In genomic region chr20:49721326-49721725, GRCh38 we compare ENCODE assay signal across 4 cellular contexts. TPM values are rescaled to one million over a fixed set of nuclear protein-coding genes. Genes with fewer than 3 reads are reported as not detected.
DNase-seq lines count a peak whose midpoint lies in the region; ATAC-seq, FAIRE-seq and TF ChIP-seq lines count a peak whose summit lies in the region.
"Not testable (repeated sequence)": the region's sequence is repeated elsewhere in the genome, so short reads cannot be mapped to it uniquely, and the experiment has no call there.

No MANE protein-coding gene starts in this region.

- TF ChIP-seq RAD21 in HepG2 (CRISPR knock-in tag; IDR thresholded peaks at IDR 0.05) = not testable (repeated sequence)

- not testable (repeated sequence) for TF ChIP-seq EP300 in HepG2 (IDR thresholded peaks at IDR 0.05; ENCODE audit: low read depth in 2 of 2, low read length in 2 of 2); HepG2 (CRISPR knock-in tag; IDR thresholded peaks at IDR 0.05; ENCODE audit: borderline replicate concordance)

- H3K27me3 ChIP-seq in RWPE2 (ENCODE audit: insufficient read depth, poor library complexity, severe bottlenecking); HepG2 (ENCODE audit: control insufficient read depth in 1 of 2, insufficient read depth in 2 of 2, low read length in 2 of 2); neural progenitor cell: not testable (repeated sequence)

- intact Hi-C loops in HepG2 (cut with micrococcal nuclease; ENCODE audit: unreplicated experiment) = not testable (repeated sequence)

- peaks cover 13% of the 10 kb centered on the region for H3F3A ChIP-seq in neural progenitor cell (ENCODE audit: low read depth)

- not testable (repeated sequence) for TF ChIP-seq CTCF in RWPE2 (IDR thresholded peaks at IDR 0.05; ENCODE audit: poor library complexity, severe bottlenecking); HepG2 (CRISPR knock-in tag; IDR thresholded peaks at IDR 0.05); neural progenitor cell (IDR thresholded peaks at IDR 0.05)

- POLR2A ChIA-PET in HepG2 (lab: Yijun Ruan, JAX) = interaction anchor here (0.6 to 0.7 kb wide), 2 partner anchors 30 to 78 kb away, joined by 3 to 5 read pairs; no protein-coding TSS in a partner anchor

- not testable (repeated sequence) for H4K20me1 ChIP-seq in HepG2 (ENCODE audit: insufficient read depth, low read length); neural progenitor cell (ENCODE audit: low read depth)

- H3K4me2 ChIP-seq in HepG2 (ENCODE audit: low read depth, low read length); neural progenitor cell: not testable (repeated sequence)

- H2AFZ ChIP-seq in HepG2 (ENCODE audit: low read length); neural progenitor cell (replicated peaks): not testable (repeated sequence)

- H3K4me3 ChIP-seq in RWPE2 (ENCODE audit: severe bottlenecking); HepG2 (replicated peaks in 1 of 3; ENCODE audit: insufficient read depth in 1 of 3, low read depth in 2 of 3, low read length in 3 of 3); neural progenitor cell: not testable (repeated sequence)

- BruUV-seq in HepG2 (replicated peaks; lab: Mats Ljungman, UMichigan) = not testable (repeated sequence)

- H3K36me3 ChIP-seq in RWPE2 (ENCODE audit: low read depth); HepG2 (replicated peaks in 1 of 2; ENCODE audit: control insufficient read depth in 1 of 2, insufficient read depth in 2 of 2, low read length in 2 of 2); neural progenitor cell: not testable (repeated sequence)

- H3K27me3 Mint-ChIP-seq in neural progenitor cell (ENCODE audit: insufficient read depth, low read depth) = not testable (repeated sequence)

- DNase-seq in RWPE2 (ENCODE audit: low spot score) = peak; percentile 55
- not testable (repeated sequence) for DNase-seq in HepG2 (ENCODE audit: low spot score); neural progenitor cell (ENCODE audit: low spot score)
- DNase-seq in mesenteric fat pad (ENCODE audit: low spot score) = peak; percentile 47

- not testable (repeated sequence) for FAIRE-seq in HepG2 (lab: Jason Lieb, UNC)

- peaks cover 18% of the 10 kb centered on the region for H3K4me1 Mint-ChIP-seq in neural progenitor cell

- not testable (repeated sequence) for H3K9me3 Mint-ChIP-seq in neural progenitor cell

- not testable (repeated sequence) for H3K36me3 Mint-ChIP-seq in neural progenitor cell

- CTCF ChIA-PET in HepG2 (lab: Yijun Ruan, JAX; ENCODE audit: low intra/inter-chr PET ratio, low total read pairs) = not testable (repeated sequence)

- not testable (repeated sequence) for ATAC-seq in RWPE2 (ENCODE audit: low read depth); HepG2

- H3K4me1 ChIP-seq in RWPE2 (ENCODE audit: insufficient read depth, poor library complexity, severe bottlenecking); neural progenitor cell: not testable (repeated sequence)
- H3K4me1 ChIP-seq in HepG2 (ENCODE audit: insufficient read depth, low read length) = peaks cover 34% of the 10 kb centered on the region

- peak overlapping the region; percentile 5 for H3K27ac Mint-ChIP-seq in neural progenitor cell

- not testable (repeated sequence) for TF ChIP-seq POLR2A in HepG2 (IDR thresholded peaks at IDR 0.05; ENCODE audit: insufficient read depth in 1 of 2, low read depth in 2 of 2, low read length in 2 of 2)

- H3K9me3 ChIP-seq in RWPE2 (ENCODE audit: severe bottlenecking); HepG2 (ENCODE audit: low read length); neural progenitor cell (ENCODE audit: low read depth): not testable (repeated sequence)

- WGBS in HepG2 (ENCODE audit: low lambda C conversion rate) = 67% methylated on average over 12 of the region's 12 CpGs

- H3K4me3 Mint-ChIP-seq in neural progenitor cell = not testable (repeated sequence)

- in situ Hi-C loops in HepG2 (cut with HindIII; ENCODE audit: extremely low pct_ligation_motif_present, low pct_unique_long_range_greater_than_20kb) = not testable (repeated sequence)

- H3K27ac ChIP-seq in RWPE2 (ENCODE audit: poor library complexity, severe bottlenecking); HepG2 (ENCODE audit: extremely low read length, insufficient read depth, low read length); neural progenitor cell: not testable (repeated sequence)

- H3K9ac ChIP-seq in HepG2 (ENCODE audit: insufficient read depth, low read depth, low read length); neural progenitor cell: not testable (repeated sequence)

- not testable (repeated sequence) for H3K79me2 ChIP-seq in HepG2 (ENCODE audit: insufficient read depth, low read length); neural progenitor cell (ENCODE audit: low read depth)

TF ChIP-seq in HepG2, 621 proteins besides CTCF, POLR2A, EP300 and RAD21:
- TF ChIP-seq CREB1 (IDR thresholded peaks at IDR 0.05) = not testable (repeated sequence)
- TF ChIP-seq CREB1 (CRISPR knock-in tag; IDR thresholded peaks at IDR 0.05) = 0 out of 2 replicates have a peak, but pooled peaks have one; percentile 16

RNA-seq across cellular contexts. Expression of gene B4GALT5, which starts 7.6 kb away (rescaled TPM):
- total RNA-seq in HepG2 (2016; rRNA removed; fragmentation: Illumina TruSeq; extraction: Trizol) = 26.7 and 30.9 TPM in 2 replicates
- total RNA-seq in HepG2 (2016; cell fraction: cytosol; rRNA removed; fragmentation: Illumina TruSeq; extraction: Trizol; ENCODE audit: low read depth) = 8.0 and 8.5 TPM in 2 replicates
- total RNA-seq in HepG2 (2016; cell fraction: insoluble cytoplasmic fraction; rRNA removed; fragmentation: Illumina TruSeq; extraction: Trizol) = 22.9 and 29.9 TPM in 2 replicates
- total RNA-seq in HepG2 (2016; cell fraction: membrane; rRNA removed; fragmentation: Illumina TruSeq; extraction: Trizol) = 33.9 and 36.1 TPM in 2 replicates
- 27.2 and 29.5 TPM in 2 replicates for total RNA-seq in HepG2 (2016; cell fraction: nucleus; rRNA removed; fragmentation: Illumina TruSeq; extraction: Trizol)
- polyA plus RNA-seq in HepG2 (2011; rRNA removed) = 27.3 and 29.3 TPM in 2 replicates
- polyA plus RNA-seq in HepG2 (2011; cell fraction: cytosol; rRNA removed) = 18.3 and 27.5 TPM in 2 replicates
- 11.9 and 15.8 TPM in 2 replicates for polyA plus RNA-seq in HepG2 (2011; cell fraction: nucleus; rRNA removed)
- polyA plus RNA-seq in HepG2 (2012) = 18.1 and 19.7 TPM in 2 replicates
- 5.4 and 5.7 TPM in 2 replicates for polyA plus RNA-seq in HepG2 (2016; cell fraction: cytosol; fragmentation: Illumina TruSeq; extraction: Trizol; ENCODE audit: low read depth)
- polyA plus RNA-seq in HepG2 (2016; cell fraction: insoluble cytoplasmic fraction; fragmentation: Illumina TruSeq; extraction: Trizol; ENCODE audit: low read depth) = 22.6 and 24.2 TPM in 2 replicates
- 22.9 and 23.5 TPM in 2 replicates for polyA plus RNA-seq in HepG2 (2016; cell fraction: membrane; fragmentation: Illumina TruSeq; extraction: Trizol; ENCODE audit: low read depth)
- 42.1 and 46.2 TPM in 2 replicates for polyA plus RNA-seq in HepG2 (2016; cell fraction: nucleus; fragmentation: Illumina TruSeq; extraction: Trizol; ENCODE audit: insufficient read depth, low read depth)
- 38.2 and 60.8 TPM in 2 replicates for polyA minus RNA-seq in HepG2 (2011; rRNA and poly(A)+ RNA removed; ENCODE audit: low replicate concordance)
- polyA minus RNA-seq in HepG2 (2011; cell fraction: cytosol; rRNA and poly(A)+ RNA removed) = 22.1 and 24.1 TPM in 2 replicates
- 13.5 and 18.5 TPM in 2 replicates for polyA minus RNA-seq in HepG2 (2011; cell fraction: nucleus; rRNA and poly(A)+ RNA removed)
- 54.2 TPM for total RNA-seq in mesenteric fat pad
- 45.4 and 60.1 TPM in 2 replicates for total RNA-seq in neural progenitor cell (ENCODE audit: low replicate concordance)
